In genomic region chr3:44241706-44242105, GRCh38 we compare ENCODE assay signal across 2 cellular contexts.
TF ChIP-seq lines count a peak whose summit lies in the region.

TOPAZ1 (plus strand) TSS chr3:44241886; CDS start chr3:44242054, 168 bp downstream.

TF ChIP-seq in GM23338, 12 proteins besides CTCF, POLR2A, EP300 and RAD21:
- TF ChIP-seq ETS1 (IDR thresholded peaks at IDR 0.05): no peak
- no peak for TF ChIP-seq ZNF462 (CRISPR knock-in tag; IDR thresholded peaks at IDR 0.05)
- no peak for TF ChIP-seq JUNB (IDR thresholded peaks at IDR 0.05; ENCODE audit: unreplicated experiment)
- TF ChIP-seq EZH2phosphoT487 (IDR thresholded peaks at IDR 0.05; ENCODE audit: unreplicated experiment): no peak
- no peak for TF ChIP-seq POLR2AphosphoS5 (IDR thresholded peaks at IDR 0.05; ENCODE audit: low read depth)
- no peak for TF ChIP-seq ZNF331 (CRISPR knock-in tag; IDR thresholded peaks at IDR 0.05; ENCODE audit: low read depth)
- no peak for TF ChIP-seq REST (IDR thresholded peaks at IDR 0.05; ENCODE audit: unreplicated experiment)
- no peak for TF ChIP-seq EZH2 (IDR thresholded peaks at IDR 0.05; ENCODE audit: low read depth, unreplicated experiment)

TF ChIP-seq in IMR-90, 13 proteins besides CTCF, POLR2A, EP300 and RAD21 (continued from another document):
- TF ChIP-seq ELK1 (IDR thresholded peaks at IDR 0.05; ENCODE audit: borderline replicate concordance, low read depth, low read length) (no peak), RFX5 (IDR thresholded peaks at IDR 0.05; ENCODE audit: low read depth, low read length) (no peak), MAFK (IDR thresholded peaks at IDR 0.05; ENCODE audit: low read depth, low read length) (no peak), USF2 (IDR thresholded peaks at IDR 0.05; ENCODE audit: low read depth, low read length) (no peak), FOS (IDR thresholded peaks at IDR 0.05; ENCODE audit: low read depth, low read length) (no peak)
